In genomic region chr10:44340557-44340956, GRCh38 we compare ENCODE assay signal across 18 cellular contexts. TPM values are rescaled to one million over a fixed set of nuclear protein-coding genes. Genes with fewer than 3 reads are reported as not detected.
A peak's percentile ranks its signal among the peaks of the same experiment; 100 is the strongest.
DNase-seq lines count a peak whose midpoint lies in the region; ATAC-seq, FAIRE-seq and TF ChIP-seq lines count a peak whose summit lies in the region.
"Had no signal": no experiment of that assay in that cellular context is flagged by ENCODE, and none has a peak within 500 bp of the region (broad histone marks: within the 10 kb centered on the region; RNA-seq: fewer than 3 reads in every experiment).

No MANE protein-coding gene starts in this region.

- no peak overlapping the region for H3K4ac ChIP-seq in H1 (replicated peaks; ENCODE audit: insufficient read length, low read depth, low read length)

- no peak overlapping the region for H3K56ac ChIP-seq in H1 (replicated peaks; ENCODE audit: insufficient read length, low read depth, low read length)

- H3K36me3 ChIP-seq in H1 (ENCODE audit: control insufficient read depth in 2 of 4, insufficient read depth in 4 of 4, low read length in 3 of 4), result no peaks in the 10 kb centered on the region
- H3K36me3 ChIP-seq: BE2C had no signal

- H3K79me2 ChIP-seq in H1 (ENCODE audit: control insufficient read depth in 1 of 2, insufficient read depth in 2 of 2, low read length in 2 of 2), result no peaks in the 10 kb centered on the region

- TF ChIP-seq POLR2A in H1 (IDR thresholded peaks at IDR 0.05; ENCODE audit: control extremely low read depth in 1 of 2, low read depth in 2 of 2, low read length in 2 of 2), result no peak
- no peak for TF ChIP-seq POLR2A in GM12892 (IDR thresholded peaks at IDR 0.05; ENCODE audit: low read depth, low read length)

- no peak overlapping the region for H3K27ac ChIP-seq in H1 (ENCODE audit: low read depth, low read length)
- H3K27ac ChIP-seq: GM23248 had no signal

- no peaks in the 10 kb centered on the region for H3K23me2 ChIP-seq in H1 (ENCODE audit: low read depth, low read length)

- CTCF ChIA-PET in H1 (lab: Charles Lee; ENCODE audit: partially characterized antibody), result interaction anchor here (0.7 to 1.7 kb wide), 8 partner anchors 17 to 517 kb away, joined by 3 to 5 read pairs (median 3); no protein-coding TSS in a partner anchor

- H3K9ac ChIP-seq in H1 (replicated peaks in 1 of 4; ENCODE audit: extremely low read depth in 1 of 4, low read depth in 3 of 4, low read length in 3 of 4), result no peak overlapping the region
- H3K9ac ChIP-seq: GM23248 had no signal

- H3K4me1 ChIP-seq in H1 (replicated peaks in 1 of 4; ENCODE audit: control insufficient read depth in 3 of 4, insufficient read depth in 4 of 4, low read length in 3 of 4), result peaks cover 0 to 12% (median 4%) of the 10 kb centered on the region in 4 experiments; a peak in 3 of 7 replicates
- H3K4me1 ChIP-seq: BE2C, Caco-2 had no signal

- no peak overlapping the region for H4K91ac ChIP-seq in H1 (replicated peaks; ENCODE audit: insufficient read length, low read length)

- TF ChIP-seq EP300 in H1 (IDR thresholded peaks at IDR 0.05; ENCODE audit: borderline replicate concordance in 1 of 2, low read depth in 2 of 2, low read length in 2 of 2), result no peak

- H4K5ac ChIP-seq in H1 (ENCODE audit: insufficient read length, low read depth, low read length), result no peak overlapping the region

- no peaks in the 10 kb centered on the region for H3K9me3 ChIP-seq in H1 (ENCODE audit: insufficient read depth in 2 of 2, low read depth in 1 of 2, low read length in 1 of 2)
- H3K9me3 ChIP-seq: BE2C, Caco-2 had no signal

- no peaks in the 10 kb centered on the region for H3K79me1 ChIP-seq in H1 (ENCODE audit: low read depth, low read length)

- H2BK5ac ChIP-seq in H1 (ENCODE audit: low read depth, low read length), result no peak overlapping the region

- H3K18ac ChIP-seq in H1 (ENCODE audit: extremely low read depth, low read length), result no peak overlapping the region

- DNase-seq in H1 (ENCODE audit: low read depth in 1 of 2, low spot score in 2 of 2), result no peak
- DNase-seq in islet precursor cell, result peak; percentile 19
- no peak for DNase-seq in sciatic nerve (ENCODE audit: low spot score)
- DNase-seq in GM12892 (ENCODE audit: insufficient read length), result no peak
- DNase-seq in activated T-cell treated with anti-CD3 and anti-CD28 coated beads for 4 hours, result no peak
- no peak for DNase-seq in NCI-H748 treated with DMSO at 0.1 percent for 48 hours (lab: John Stamatoyannopoulos, UW)
- DNase-seq: ACHN; BE2C; C1 segment of cervical spinal cord; Caco-2; CD4-positive, alpha-beta T cell; GDM1; GM23248; HCEC 1CT had no signal

- H4K20me1 ChIP-seq in H1 (replicated peaks in 1 of 2; ENCODE audit: control insufficient read depth in 1 of 2, insufficient read depth in 2 of 2, low read length in 2 of 2), result no peaks in the 10 kb centered on the region

- H2BK20ac ChIP-seq in H1 (ENCODE audit: low read length), result no peak overlapping the region

- WGBS in H1 (ENCODE audit: extremely low coverage in 1 of 2, insufficient coverage in 1 of 2, insufficient read length in 1 of 2, insufficient replicate concordance in 2 of 2, low coverage in 1 of 2, low lambda C conversion rate in 2 of 2, missing lambda C conversion rate in 1 of 2), 2 experiments, result 64% methylated on average over 3 of the region's 3 CpGs; no CpG with 5 or more reads in 1 of the 2 experiments

- no peak overlapping the region for H2BK120ac ChIP-seq in H1 (replicated peaks; ENCODE audit: low read depth, low read length)

- TF ChIP-seq RAD21 in H1 (IDR thresholded peaks at IDR 0.05 in 1 of 2, conservative IDR thresholded peaks at IDR 0.05 in 1 of 2; ENCODE audit: low read depth in 2 of 2, low read length in 2 of 2), result no peak

- FAIRE-seq in H1 (lab: Jason Lieb, UNC) (no peak), GM12892 (lab: Jason Lieb, UNC) (no peak)
- FAIRE-seq: A204.1, D721Med, H54 had no signal

- no peak overlapping the region; the same call in 1 of the 2 replicates for H2BK15ac ChIP-seq in H1 (ENCODE audit: low read length)

- no peaks in the 10 kb centered on the region for H3K27me3 ChIP-seq in H1 (replicated peaks in 1 of 4; ENCODE audit: control insufficient read depth in 3 of 4, extremely low read depth in 1 of 4, insufficient read depth in 3 of 4, low read length in 3 of 4)
- H3K27me3 ChIP-seq: BE2C had no signal

- H2AFZ ChIP-seq in H1 (ENCODE audit: low read length), result no peak overlapping the region
- H2AFZ ChIP-seq: GM23248 had no signal

- no peak overlapping the region for H3K4me2 ChIP-seq in H1 (ENCODE audit: insufficient read depth in 1 of 2, low read depth in 2 of 2, low read length in 2 of 2)

- no peak overlapping the region for H3K23ac ChIP-seq in H1 (ENCODE audit: insufficient read length)

- TF ChIP-seq CTCF in H1 (IDR thresholded peaks at IDR 0.05; ENCODE audit: control extremely low read depth in 1 of 3, insufficient read depth in 1 of 3, low read depth in 1 of 3, low read length in 3 of 3), result no peak

- POLR2A ChIA-PET in H1 (lab: Charles Lee; ENCODE audit: partially characterized antibody), result interaction anchor here (1.1 to 1.4 kb wide), 2 partner anchors 22 to 42 kb away, joined by 3 to 4 read pairs; no protein-coding TSS in a partner anchor

- peak; percentile 20 for ATAC-seq in sciatic nerve

- intact Hi-C loops in sciatic nerve (cut with DNase I), result no loop called here

- H3K14ac ChIP-seq in H1 (ENCODE audit: insufficient read length), result no peak overlapping the region

- H2AK5ac ChIP-seq in H1 (ENCODE audit: low read depth, low read length), result no peak overlapping the region

- peak overlapping the region; percentile 11; the same call in 1 of the 2 replicates for H2BK12ac ChIP-seq in H1 (ENCODE audit: low read depth, low read length)

- H3K4me3 ChIP-seq in H1 (ENCODE audit: extremely low read depth in 1 of 4, insufficient read depth in 2 of 4, low read depth in 3 of 4, low read length in 4 of 4), result no peak overlapping the region
- H3K4me3 ChIP-seq: GM23248 had no signal

- H4K8ac ChIP-seq in H1 (ENCODE audit: extremely low read depth, insufficient read depth, low read length), result no peak overlapping the region

TF ChIP-seq in H1, 55 proteins besides CTCF, POLR2A, EP300 and RAD21:
- no peak for TF ChIP-seq GTF2F1 (IDR thresholded peaks at IDR 0.05; ENCODE audit: borderline replicate concordance, low read depth, low read length)
- TF ChIP-seq, protein P1, sequence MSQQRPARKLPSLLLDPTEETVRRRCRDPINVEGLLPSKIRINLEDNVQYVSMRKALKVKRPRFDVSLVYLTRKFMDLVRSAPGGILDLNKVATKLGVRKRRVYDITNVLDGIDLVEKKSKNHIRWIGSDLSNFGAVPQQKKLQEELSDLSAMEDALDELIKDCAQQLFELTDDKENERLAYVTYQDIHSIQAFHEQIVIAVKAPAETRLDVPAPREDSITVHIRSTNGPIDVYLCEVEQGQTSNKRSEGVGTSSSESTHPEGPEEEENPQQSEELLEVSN (IDR thresholded peaks at IDR 0.05), result no peak
- no peak for TF ChIP-seq CHD1 (IDR thresholded peaks at IDR 0.05; ENCODE audit: low read depth, low read length)
- no peak for TF ChIP-seq ASH2L (IDR thresholded peaks at IDR 0.05; ENCODE audit: low read length)
- TF ChIP-seq EGR1 (IDR thresholded peaks at IDR 0.05; ENCODE audit: borderline replicate concordance, low read depth, low read length), result no peak
- no peak for TF ChIP-seq ZNF274 (IDR thresholded peaks at IDR 0.05; ENCODE audit: borderline replicate concordance, extremely low read depth, low read length)
- TF ChIP-seq, protein P2, sequence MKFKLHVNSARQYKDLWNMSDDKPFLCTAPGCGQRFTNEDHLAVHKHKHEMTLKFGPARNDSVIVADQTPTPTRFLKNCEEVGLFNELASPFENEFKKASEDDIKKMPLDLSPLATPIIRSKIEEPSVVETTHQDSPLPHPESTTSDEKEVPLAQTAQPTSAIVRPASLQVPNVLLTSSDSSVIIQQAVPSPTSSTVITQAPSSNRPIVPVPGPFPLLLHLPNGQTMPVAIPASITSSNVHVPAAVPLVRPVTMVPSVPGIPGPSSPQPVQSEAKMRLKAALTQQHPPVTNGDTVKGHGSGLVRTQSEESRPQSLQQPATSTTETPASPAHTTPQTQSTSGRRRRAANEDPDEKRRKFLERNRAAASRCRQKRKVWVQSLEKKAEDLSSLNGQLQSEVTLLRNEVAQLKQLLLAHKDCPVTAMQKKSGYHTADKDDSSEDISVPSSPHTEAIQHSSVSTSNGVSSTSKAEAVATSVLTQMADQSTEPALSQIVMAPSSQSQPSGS (IDR thresholded peaks at IDR 0.05; ENCODE audit: low read length), result no peak
- no peak for TF ChIP-seq PHF8 (conservative IDR thresholded peaks at IDR 0.05; ENCODE audit: low read depth, low read length)
- TF ChIP-seq HDAC6 (IDR thresholded peaks at IDR 0.05; ENCODE audit: low read depth, low read length), result no peak
- no peak for TF ChIP-seq SRF (IDR thresholded peaks at IDR 0.05; ENCODE audit: low read depth, low read length)
- TF ChIP-seq, protein P3, sequence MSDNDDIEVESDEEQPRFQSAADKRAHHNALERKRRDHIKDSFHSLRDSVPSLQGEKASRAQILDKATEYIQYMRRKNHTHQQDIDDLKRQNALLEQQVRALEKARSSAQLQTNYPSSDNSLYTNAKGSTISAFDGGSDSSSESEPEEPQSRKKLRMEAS (IDR thresholded peaks at IDR 0.05), result no peak
- TF ChIP-seq NANOG (IDR thresholded peaks at IDR 0.05; ENCODE audit: insufficient read depth, low read depth, low read length, poor library complexity, severe bottlenecking), result no peak

RNA-seq across cellular contexts. Expression of gene CXCL12, which starts 44.3 kb away (rescaled TPM):
- 48.0 and 51.4 TPM in 2 replicates for total RNA-seq in H1 (2021; fragmentation: NEBNext Ultra II Directional; extraction: Animal tissue kit (Norgen Biotek cat#: 25700))
- 53.8 and 79.9 TPM in 2 replicates for polyA plus RNA-seq in H1 (2011; rRNA removed)
- polyA plus RNA-seq in H1 (2011; cell fraction: cytosol; rRNA removed), result 46.6 TPM
- 67.1 TPM for polyA plus RNA-seq in H1 (2011; cell fraction: nucleus; rRNA removed)
- polyA plus RNA-seq in H1 (2012, experiment 1 of 2), result 33.5 to 42.8 TPM (median 37.2 TPM) in 4 replicates
- 30.6 TPM for polyA plus RNA-seq in H1 (2012, experiment 2 of 2)
- 68.4 TPM for polyA plus RNA-seq in H1 (2013, experiment 1 of 2)
- 78.8 TPM for polyA plus RNA-seq in H1 (2013, experiment 2 of 2)
- polyA minus RNA-seq in H1 (2011; rRNA and poly(A)+ RNA removed), result 21.6 and 32.5 TPM in 2 replicates
- polyA minus RNA-seq in H1 (2011; cell fraction: cytosol; rRNA and poly(A)+ RNA removed), result 25.7 TPM
- 36.3 TPM for polyA minus RNA-seq in H1 (2011; cell fraction: nucleus; rRNA and poly(A)+ RNA removed)
- total RNA-seq in sciatic nerve, result 394 TPM
- 5.8 TPM for polyA plus RNA-seq in GM12892 (2012; ENCODE audit: missing spikeins)
- total RNA-seq: CD4-positive, alpha-beta T cell; HT-29 had no signal
